Comparison of ENCODE assay signal across 22 cellular contexts in the genomic region with DNA sequence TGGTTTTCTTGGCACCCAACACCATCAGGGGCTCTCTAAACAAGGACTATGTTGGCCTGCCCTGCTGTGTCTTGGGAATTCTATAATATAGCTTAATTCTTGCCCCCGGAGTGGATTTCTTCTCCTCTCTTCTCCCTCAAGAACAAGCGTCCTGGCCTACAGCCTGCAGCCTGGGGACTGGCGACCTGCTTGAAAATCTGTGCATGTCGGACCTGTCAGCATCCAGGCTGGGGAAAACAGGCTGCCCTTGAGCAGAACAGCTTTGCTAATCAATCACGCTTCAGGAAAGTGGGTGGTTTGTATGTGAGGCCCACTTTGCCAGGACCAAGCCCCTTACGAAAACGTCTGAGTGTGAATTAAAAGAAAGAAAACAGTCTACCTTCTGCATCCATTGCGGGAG.
DNase-seq lines count a peak whose midpoint lies in the region; ATAC-seq and TF ChIP-seq lines count a peak whose summit lies in the region.
"Had no signal": no experiment of that assay in that cellular context is flagged by ENCODE, and none has a peak within 500 bp of the region (broad histone marks: within the 10 kb centered on the region; RNA-seq: fewer than 3 reads in every experiment).

No MANE protein-coding gene starts in this region.

- no peak for ATAC-seq in stimulated activated naive CD8-positive, alpha-beta T cell treated with anti-CD3 and anti-CD28 coated beads, Interleukin-15, Interleukin-2, amounts not matched to agents 100 U/mL and 50 U/mL, for 24 hours
- ATAC-seq in activated CD8-positive, alpha-beta T cell treated with anti-CD3 and anti-CD28 coated beads for 36 hours = no peak
- ATAC-seq in mucosa of descending colon = no peak
- ATAC-seq: activated T-cell treated with anti-CD3 and anti-CD28 coated beads, Interleukin-2, amount 50 U/mL, for 4 hours; GM23338; heart right ventricle; stimulated activated memory B cell treated with anti-CD40 and anti-IgM and Interleukin-4, amounts not matched to agents 10 μg/mL and 1 μg/mL and 100 μg/mL, for 72 hours had no signal

- H3K4me3 Mint-ChIP-seq in stimulated activated naive CD8-positive, alpha-beta T cell treated with anti-CD3 and anti-CD28 coated beads, Interleukin-15, Interleukin-2, amounts not matched to agents 100 ng/mL and 50 ng/mL, for 24 hours = no peak overlapping the region
- H3K4me3 Mint-ChIP-seq in activated CD8-positive, alpha-beta T cell treated with anti-CD3 and anti-CD28 coated beads for 36 hours = no peak overlapping the region
- no peak overlapping the region for H3K4me3 Mint-ChIP-seq in immature natural killer cell
- H3K4me3 Mint-ChIP-seq: activated T-cell treated with anti-CD3 and anti-CD28 coated beads, Interleukin-2, amount 50 U/mL, for 4 hours; GM23338; HFFc6; stimulated activated memory B cell treated with anti-CD40 and anti-IgM and Interleukin-4, amounts not matched to agents 10 μg/mL and 1 μg/mL and 100 μg/mL, for 72 hours had no signal

- no peak for DNase-seq in stimulated activated naive CD8-positive, alpha-beta T cell treated with anti-CD3 and anti-CD28 coated beads, Interleukin-15, Interleukin-2, amounts not matched to agents 100 U/mL and 50 U/mL, for 24 hours
- DNase-seq in activated CD8-positive, alpha-beta T cell treated with anti-CD3 and anti-CD28 coated beads for 36 hours = no peak
- DNase-seq in immature natural killer cell = no peak
- DNase-seq in mucosa of gallbladder (ENCODE audit: low spot score) = no peak
- DNase-seq in mucosa of descending colon = no peak
- no peak for DNase-seq in NCI-H1092 (lab: John Stamatoyannopoulos, UW)
- DNase-seq: activated CD4-positive, alpha-beta T cell treated with anti-CD3 and anti-CD28 coated beads, Interleukin-2, amount 50 U/mL, for 48 hours; activated T-cell treated with anti-CD3 and anti-CD28 coated beads, Interleukin-2, amount 50 U/mL, for 4 hours; DMS53; GF-D8; heart right ventricle; HFFc6; mesenchymal stem cell; MM.1S; NCI-H1417 treated with DMSO at 0.1 percent for 48 hours; NCI-H446; retina; testis had no signal

- no peaks in the 10 kb centered on the region for H3K9me3 ChIP-seq in mucosa of descending colon
- H3K9me3 ChIP-seq: testis had no signal

- TF ChIP-seq CTCF in activated CD8-positive, alpha-beta T cell treated with anti-CD3 and anti-CD28 coated beads for 36 hours (IDR thresholded peaks at IDR 0.05) = no peak
- TF ChIP-seq CTCF in mucosa of descending colon (IDR thresholded peaks at IDR 0.05) = no peak

- no peaks in the 10 kb centered on the region for H3K9me3 Mint-ChIP-seq in stimulated activated naive CD8-positive, alpha-beta T cell treated with anti-CD3 and anti-CD28 coated beads, Interleukin-15, Interleukin-2, amounts not matched to agents 100 ng/mL and 50 ng/mL, for 24 hours
- no peaks in the 10 kb centered on the region for H3K9me3 Mint-ChIP-seq in activated CD8-positive, alpha-beta T cell treated with anti-CD3 and anti-CD28 coated beads for 36 hours
- H3K9me3 Mint-ChIP-seq in immature natural killer cell = no peaks in the 10 kb centered on the region
- H3K9me3 Mint-ChIP-seq: activated T-cell treated with anti-CD3 and anti-CD28 coated beads, Interleukin-2, amount 50 U/mL, for 4 hours; GM23338; HFFc6; stimulated activated memory B cell treated with anti-CD40 and anti-IgM and Interleukin-4, amounts not matched to agents 10 μg/mL and 1 μg/mL and 100 μg/mL, for 72 hours had no signal

- no peak overlapping the region for H3K4me3 ChIP-seq in mucosa of descending colon
- H3K4me3 ChIP-seq: GM23338, heart right ventricle, smooth muscle cell, testis had no signal

- H3K4me1 Mint-ChIP-seq in stimulated activated naive CD8-positive, alpha-beta T cell treated with anti-CD3 and anti-CD28 coated beads, Interleukin-15, Interleukin-2, amounts not matched to agents 100 ng/mL and 50 ng/mL, for 24 hours (ENCODE audit: low read depth) = peaks cover 67% of the 10 kb centered on the region
- H3K4me1 Mint-ChIP-seq in activated CD8-positive, alpha-beta T cell treated with anti-CD3 and anti-CD28 coated beads for 36 hours (ENCODE audit: low read depth) = peaks cover 67% of the 10 kb centered on the region
- H3K4me1 Mint-ChIP-seq in immature natural killer cell = peaks cover 56 to 63% of the 10 kb centered on the region in 2 donors

- CTCF ChIA-PET in activated CD8-positive, alpha-beta T cell treated with anti-CD3 and anti-CD28 coated beads for 36 hours (lab: Charles Lee) = interaction anchor here (1.5 to 2.2 kb wide), 3 partner anchors 9 to 97 kb away, joined by 3 to 9 read pairs (median 8); no protein-coding TSS in a partner anchor

- no peaks in the 10 kb centered on the region for H3K36me3 ChIP-seq in mucosa of descending colon (ENCODE audit: low read depth)
- H3K36me3 ChIP-seq: heart right ventricle had no signal

- no peaks in the 10 kb centered on the region for H3K27me3 Mint-ChIP-seq in stimulated activated naive CD8-positive, alpha-beta T cell treated with anti-CD3 and anti-CD28 coated beads, Interleukin-15, Interleukin-2, amounts not matched to agents 100 ng/mL and 50 ng/mL, for 24 hours
- H3K27me3 Mint-ChIP-seq in activated CD8-positive, alpha-beta T cell treated with anti-CD3 and anti-CD28 coated beads for 36 hours = no peaks in the 10 kb centered on the region
- H3K27me3 Mint-ChIP-seq in immature natural killer cell (ENCODE audit: low read depth in 3 of 3) = no peaks in the 10 kb centered on the region
- H3K27me3 Mint-ChIP-seq: stimulated activated memory B cell treated with anti-CD40 and anti-IgM and Interleukin-4, amounts not matched to agents 10 μg/mL and 1 μg/mL and 100 μg/mL, for 72 hours had no signal

- H3K27ac Mint-ChIP-seq in stimulated activated naive CD8-positive, alpha-beta T cell treated with anti-CD3 and anti-CD28 coated beads, Interleukin-15, Interleukin-2, amounts not matched to agents 100 ng/mL and 50 ng/mL, for 24 hours = peak overlapping the region; percentile 10
- peak overlapping the region; percentile 71 for H3K27ac Mint-ChIP-seq in activated CD8-positive, alpha-beta T cell treated with anti-CD3 and anti-CD28 coated beads for 36 hours
- peak overlapping the region in 4 of 6 donors; percentile 12 to 31 (median 24) for H3K27ac Mint-ChIP-seq in immature natural killer cell
- H3K27ac Mint-ChIP-seq: GM23338; HFFc6; stimulated activated memory B cell treated with anti-CD40 and anti-IgM and Interleukin-4, amounts not matched to agents 10 μg/mL and 1 μg/mL and 100 μg/mL, for 72 hours had no signal

- POLR2A ChIA-PET in activated CD8-positive, alpha-beta T cell treated with anti-CD3 and anti-CD28 coated beads for 36 hours (lab: Charles Lee) = interaction anchor here (1.0 to 2.1 kb wide), 3 partner anchors 11 to 116 kb away, joined by 3 to 11 read pairs (median 3); no protein-coding TSS in a partner anchor

- peaks cover 10% of the 10 kb centered on the region for H3K36me3 Mint-ChIP-seq in stimulated activated naive CD8-positive, alpha-beta T cell treated with anti-CD3 and anti-CD28 coated beads, Interleukin-15, Interleukin-2, amounts not matched to agents 100 ng/mL and 50 ng/mL, for 24 hours (ENCODE audit: low read depth)
- peaks cover 48% of the 10 kb centered on the region for H3K36me3 Mint-ChIP-seq in activated CD8-positive, alpha-beta T cell treated with anti-CD3 and anti-CD28 coated beads for 36 hours (ENCODE audit: low read depth)
- peaks cover 0 to 7% (median 0%) of the 10 kb centered on the region in 3 donors for H3K36me3 Mint-ChIP-seq in immature natural killer cell

- intact Hi-C loops in activated CD8-positive, alpha-beta T cell treated with anti-CD3 and anti-CD28 coated beads for 36 hours (cut with micrococcal nuclease) = no loop called here
- intact Hi-C loops in mucosa of descending colon (cut with DNase I, micrococcal nuclease) = no loop called here

- peaks cover 14% of the 10 kb centered on the region for H3K4me1 ChIP-seq in mucosa of descending colon (ENCODE audit: low read depth)
- H3K4me1 ChIP-seq: testis had no signal

Comparison
In these comparisons a context has a peak if more than half of its experiments do, and no peak if none do; other contexts are left out.
1. H3K27ac Mint-ChIP-seq: peak in every context shown above with its lines; median percentile 71 in activated CD8-positive, alpha-beta T cell treated with anti-CD3 and anti-CD28 coated beads for 36 hours; 24 in immature natural killer cell; 10 in stimulated activated naive CD8-positive, alpha-beta T cell treated with anti-CD3 and anti-CD28 coated beads, Interleukin-15, Interleukin-2, amounts not matched to agents 100 ng/mL and 50 ng/mL, for 24 hours.